ENCODE assay signal across 3 cellular contexts in the genomic region with DNA sequence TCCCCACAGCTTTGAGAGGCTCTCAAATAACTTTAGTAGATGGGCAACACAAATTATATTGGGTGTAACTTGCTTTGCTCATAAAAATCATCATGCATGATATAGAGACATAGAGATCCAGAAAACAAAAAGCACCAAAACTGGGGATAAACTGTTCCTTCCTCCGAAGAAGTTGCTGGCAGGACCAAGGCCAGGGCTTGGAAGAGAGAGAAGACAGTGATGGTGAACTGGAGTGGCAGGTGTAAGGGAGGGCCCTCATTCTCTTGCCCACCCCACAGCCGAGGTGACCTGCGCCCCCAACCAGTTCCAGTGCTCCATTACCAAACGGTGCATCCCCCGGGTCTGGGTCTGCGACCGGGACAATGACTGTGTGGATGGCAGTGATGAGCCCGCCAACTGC. TPM values are rescaled to one million over a fixed set of nuclear protein-coding genes. Genes with fewer than 3 reads are reported as not detected.
"Had no signal": no experiment of that assay in that cellular context is flagged by ENCODE, and none has a peak within 500 bp of the region (broad histone marks: within the 10 kb centered on the region; RNA-seq: fewer than 3 reads in every experiment).

No MANE protein-coding gene starts in this region.

- DNase-seq: GDM1, GF-D8 had no signal

- H3K4me3 ChIP-seq: GM12878 had no signal

RNA-seq across cellular contexts. Expression of gene LRP1-AS, which starts 53.8 kb away (rescaled TPM):
- polyA plus RNA-seq: GM12878 had no signal
